Comparison of ENCODE assay signal across 8 cellular contexts in the genomic region with DNA sequence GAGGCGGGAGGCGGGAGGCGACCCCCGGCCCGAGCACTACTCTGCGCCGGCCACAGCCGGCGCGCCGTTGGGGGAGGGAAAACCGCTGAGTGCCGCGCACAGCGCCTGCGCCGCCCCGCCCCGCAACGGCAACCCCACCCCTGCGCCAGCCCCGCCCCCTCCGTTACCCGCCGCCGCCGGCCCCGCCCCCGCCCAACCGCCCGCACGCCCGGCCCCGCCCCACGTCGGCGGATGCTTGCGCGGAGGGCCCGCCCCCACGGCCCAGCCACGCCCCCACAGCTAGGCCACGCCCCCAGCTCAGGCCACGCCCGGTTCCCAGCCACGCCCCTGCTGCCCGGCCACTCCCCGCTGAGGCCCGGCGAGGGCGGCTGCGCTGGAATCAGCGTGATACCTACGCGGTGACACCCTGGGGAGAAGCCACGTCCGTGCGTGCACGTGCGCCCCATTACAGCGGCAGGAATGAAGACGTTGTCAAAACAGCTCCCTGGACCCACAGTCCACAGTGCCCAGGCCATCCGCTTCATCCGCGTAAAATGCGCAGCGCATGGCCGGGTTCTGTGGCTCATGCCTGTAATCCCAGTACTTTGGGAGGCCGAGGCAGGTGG. TPM values are rescaled to one million over a fixed set of nuclear protein-coding genes. Genes with fewer than 3 reads are reported as not detected.
DNase-seq lines count a peak whose midpoint lies in the region; ATAC-seq, FAIRE-seq and TF ChIP-seq lines count a peak whose summit lies in the region.

A gene (minus strand): TSS at position 91 of the 605 bp plus-strand sequence. CDS start 152 bp downstream, outside the sequence.

- no peaks in the 10 kb centered on the region for H3F3A ChIP-seq in MM.1S (ENCODE audit: insufficient read depth, low read length)
- peaks cover 11% of the 10 kb centered on the region for H3F3A ChIP-seq in SU-DHL-6 (ENCODE audit: insufficient read depth)

- POLR2A ChIA-PET in activated naive CD8-positive, alpha-beta T cell treated with anti-CD3 and anti-CD28 coated beads, Interleukin-2, amount 10 ng/mL, durations not matched to agents 7 days and 5 days (lab: Charles Lee): interaction anchor here (0.7 to 1.5 kb wide), 6 partner anchors 25 to 439 kb away, joined by 3 to 5 read pairs (median 4); a partner anchor contains a TSS

- intact Hi-C loops in cardiac septum (cut with DNase I): no loop called here
- intact Hi-C loops in posterior cingulate gyrus (cut with DNase I): no loop called here
- intact Hi-C loops in transverse colon (cut with DNase I; ENCODE audit: low total_unique reads): no loop called here

- H3K4me2 ChIP-seq in DND-41 (ENCODE audit: insufficient read depth, low read length) (peak within 1 kb of the TSS; percentile 78), MM.1S (ENCODE audit: low read depth, low read length) (peak within 1 kb of the TSS; percentile 52; the same call in 1 of the 2 replicates), SU-DHL-6 (ENCODE audit: low read depth, low read length, poor library complexity, severe bottlenecking) (peak within 1 kb of the TSS; percentile 40)

- H3K4me3 Mint-ChIP-seq in activated naive CD8-positive, alpha-beta T cell treated with anti-CD3 and anti-CD28 coated beads, Interleukin-2, amount 10 ng/mL, durations not matched to agents 7 days and 5 days: peak within 1 kb of the TSS; percentile 64

- no peak for FAIRE-seq in H54 (lab: Jason Lieb, UNC)

- no peaks in the 10 kb centered on the region for H3K27me3 ChIP-seq in DND-41 (ENCODE audit: insufficient read depth, low read length, poor library complexity)
- peaks cover 24% of the 10 kb centered on the region for H3K27me3 ChIP-seq in MM.1S (replicated peaks; ENCODE audit: insufficient read depth, low read length)
- H3K27me3 ChIP-seq in SU-DHL-6 (ENCODE audit: low read length): no peaks in the 10 kb centered on the region
- H3K27me3 ChIP-seq in transverse colon: peaks cover 4% of the 10 kb centered on the region

- H3K4me1 Mint-ChIP-seq in activated naive CD8-positive, alpha-beta T cell treated with anti-CD3 and anti-CD28 coated beads, Interleukin-2, amount 10 ng/mL, durations not matched to agents 7 days and 5 days: peaks cover 13% of the 10 kb centered on the region

- peak; percentile 92 for DNase-seq in DND-41
- DNase-seq in H54 (ENCODE audit: insufficient read length, low spot score): peak; percentile 83
- DNase-seq in MM.1S: peak; percentile 83
- peak; percentile 99 for DNase-seq in activated naive CD8-positive, alpha-beta T cell treated with anti-CD3 and anti-CD28 coated beads, Interleukin-2, amount 10 ng/mL, durations not matched to agents 7 days and 5 days
- peak; percentile 99 for DNase-seq in cardiac septum (ENCODE audit: low spot score)
- peak; percentile 82 to 99 (median 92) for DNase-seq in posterior cingulate gyrus
- peak; percentile 94 for DNase-seq in transverse colon

- peaks cover 5% of the 10 kb centered on the region for H3K36me3 Mint-ChIP-seq in activated naive CD8-positive, alpha-beta T cell treated with anti-CD3 and anti-CD28 coated beads, Interleukin-2, amount 10 ng/mL, durations not matched to agents 7 days and 5 days

- H3K9me3 ChIP-seq in DND-41 (ENCODE audit: insufficient read depth, low read length, severe bottlenecking) (no peaks in the 10 kb centered on the region), MM.1S (replicated peaks; ENCODE audit: insufficient read depth, low read length) (no peaks in the 10 kb centered on the region), SU-DHL-6 (ENCODE audit: insufficient read depth, low read length) (no peaks in the 10 kb centered on the region), transverse colon (no peaks in the 10 kb centered on the region)

- H3K4me3 ChIP-seq in DND-41 (ENCODE audit: low read depth in 1 of 2, low read length in 2 of 2) (peak within 1 kb of the TSS; percentile 59 to 73; a peak in 3 of 4 replicates), MM.1S (ENCODE audit: low read length) (peak within 1 kb of the TSS; percentile 39; the same call in 1 of the 2 replicates), SU-DHL-6 (ENCODE audit: insufficient read depth, low read length, poor library complexity, severe bottlenecking) (peak within 1 kb of the TSS; percentile 55), transverse colon (peak within 1 kb of the TSS in 3 of 4 donors; percentile 34 to 50 (median 47))

- no peak for TF ChIP-seq EP300 in transverse colon (IDR thresholded peaks at IDR 0.05; ENCODE audit: low read depth)

- peak within 1 kb of the TSS; percentile 74 for H3K9ac ChIP-seq in DND-41 (ENCODE audit: low read depth, low read length)
- H3K9ac ChIP-seq in MM.1S (ENCODE audit: low read length): no peak within 1 kb of the TSS
- peak within 1 kb of the TSS; percentile 37; the same call in 1 of the 2 replicates for H3K9ac ChIP-seq in SU-DHL-6 (ENCODE audit: low read length)

- H2AFZ ChIP-seq in DND-41 (ENCODE audit: low read depth, low read length) (peak within 1 kb of the TSS; percentile 87), MM.1S (ENCODE audit: low read length) (peak within 1 kb of the TSS; percentile 51; the same call in 1 of the 2 replicates), SU-DHL-6 (ENCODE audit: low read depth, low read length, severe bottlenecking) (no peak within 1 kb of the TSS)

- H3K9me2 ChIP-seq in MM.1S (replicated peaks; ENCODE audit: insufficient read depth, low read length): no peaks in the 10 kb centered on the region
- no peaks in the 10 kb centered on the region for H3K9me2 ChIP-seq in SU-DHL-6 (replicated peaks; ENCODE audit: insufficient read depth, low read length)

- H4K20me1 ChIP-seq in DND-41 (ENCODE audit: insufficient read depth, low read length) (peaks cover 27% of the 10 kb centered on the region), MM.1S (ENCODE audit: insufficient read depth, low read length) (no peaks in the 10 kb centered on the region), SU-DHL-6 (ENCODE audit: low read depth, low read length) (no peaks in the 10 kb centered on the region)

- H3K27ac Mint-ChIP-seq in activated naive CD8-positive, alpha-beta T cell treated with anti-CD3 and anti-CD28 coated beads, Interleukin-2, amount 10 ng/mL, durations not matched to agents 7 days and 5 days: peak within 1 kb of the TSS; percentile 36

- WGBS in transverse colon (ENCODE audit: low coverage in 1 of 2), 2 donors: 66% methylated on average over 10 of the region's 69 CpGs; no CpG with 5 or more reads in 1 of the 2 donors

- H3K79me2 ChIP-seq in DND-41 (ENCODE audit: insufficient read depth, low read length) (peaks cover 33% of the 10 kb centered on the region), MM.1S (ENCODE audit: low read length) (peaks cover 9% of the 10 kb centered on the region), SU-DHL-6 (ENCODE audit: insufficient read depth, low read length) (no peaks in the 10 kb centered on the region)

- in situ Hi-C loops in transverse colon (cut with MboI; ENCODE audit: low pct_ligation_motif_present in 1 of 4, low pct_unique_long_range_greater_than_20kb in 1 of 4, low sequenced_read_pairs in 3 of 4): no loop called here

- TF ChIP-seq POLR2A in H54 (IDR thresholded peaks at IDR 0.05; ENCODE audit: low read depth, low read length) (peak; percentile 31; the same call in 1 of the 2 replicates), transverse colon (IDR thresholded peaks at IDR 0.05) (no peak)

- TF ChIP-seq CTCF in DND-41 (IDR thresholded peaks at IDR 0.05; ENCODE audit: borderline replicate concordance, extremely low read depth, low read length, poor library complexity, severe bottlenecking) (no peak), MM.1S (IDR thresholded peaks at IDR 0.05; ENCODE audit: low read length) (no peak), SU-DHL-6 (IDR thresholded peaks at IDR 0.05; ENCODE audit: insufficient read depth, low read length, poor library complexity, severe bottlenecking) (no peak), transverse colon (IDR thresholded peaks at IDR 0.05) (no peak)

- H3K9me3 Mint-ChIP-seq in activated naive CD8-positive, alpha-beta T cell treated with anti-CD3 and anti-CD28 coated beads, Interleukin-2, amount 10 ng/mL, durations not matched to agents 7 days and 5 days: no peaks in the 10 kb centered on the region

- H3K27me3 Mint-ChIP-seq in activated naive CD8-positive, alpha-beta T cell treated with anti-CD3 and anti-CD28 coated beads, Interleukin-2, amount 10 ng/mL, durations not matched to agents 7 days and 5 days: peaks cover 18% of the 10 kb centered on the region

- H3K36me3 ChIP-seq in DND-41 (ENCODE audit: insufficient read depth, low read length): peaks cover 15% of the 10 kb centered on the region
- H3K36me3 ChIP-seq in MM.1S (replicated peaks; ENCODE audit: insufficient read depth, low read length): no peaks in the 10 kb centered on the region
- H3K36me3 ChIP-seq in SU-DHL-6 (ENCODE audit: low read length): no peaks in the 10 kb centered on the region
- peaks cover 0 to 7% (median 0%) of the 10 kb centered on the region in 4 donors for H3K36me3 ChIP-seq in transverse colon

- H3K4me1 ChIP-seq in DND-41 (ENCODE audit: insufficient read depth, low read length) (peaks cover 29% of the 10 kb centered on the region), MM.1S (ENCODE audit: low read length) (peaks cover 3% of the 10 kb centered on the region; the same call in 1 of the 2 replicates), transverse colon (peaks cover 7 to 13% (median 9%) of the 10 kb centered on the region in 4 donors)

- ATAC-seq in DND-41 (ENCODE audit: insufficient read depth, low read depth): peak; percentile 88
- ATAC-seq in activated naive CD8-positive, alpha-beta T cell treated with anti-CD3 and anti-CD28 coated beads, Interleukin-2, amount 10 ng/mL, durations not matched to agents 7 days and 5 days (ENCODE audit: low read depth): peak; percentile 83

- H3K27ac ChIP-seq in DND-41 (ENCODE audit: low read length): peak within 1 kb of the TSS; percentile 65
- H3K27ac ChIP-seq in MM.1S (ENCODE audit: low read length): no peak within 1 kb of the TSS
- H3K27ac ChIP-seq in SU-DHL-6 (ENCODE audit: low read depth, low read length): no peak within 1 kb of the TSS
- peak within 1 kb of the TSS; percentile 21 to 70 (median 44) for H3K27ac ChIP-seq in transverse colon

RNA-seq across cellular contexts. Expression of the gene that starts here (rescaled TPM):
- total RNA-seq in activated naive CD8-positive, alpha-beta T cell treated with anti-CD3 and anti-CD28 coated beads, Interleukin-2, amount 10 ng/mL, durations not matched to agents 7 days and 5 days: 10 to 100 TPM in 1 of 2 experiments, 1 to 10 TPM in 1; 9.3 to 10.1 TPM
- total RNA-seq in cardiac septum (7.8 TPM), transverse colon (10 to 100 TPM in 1 of 4 donors, 1 to 10 TPM in 3; 5.2 to 19.9 (median 5.9) TPM)

Comparison
In these comparisons a context has a peak if more than half of its experiments do, and no peak if none do; other contexts are left out.
1. H3K27ac ChIP-seq: peak in DND-41 (single experiment) and transverse colon (4 of 4); none in MM.1S (single experiment) and SU-DHL-6 (single experiment).
2. Peak in every context shown above with its lines, with median percentiles within 50 percentile points of each other: DNase-seq, H3K4me2 ChIP-seq and H3K4me3 ChIP-seq.